In genomic region chr3:185943363-185944106, GRCh38 we compare ENCODE assay signal across 1 cellular context.
A peak's percentile ranks its signal among the peaks of the same experiment; 100 is the strongest.
TF ChIP-seq lines count a peak whose summit lies in the region.

No MANE protein-coding gene starts in this region.

TF ChIP-seq in HepG2, 621 proteins besides CTCF, POLR2A, EP300 and RAD21 (continued from another document and continues in another):
- 0 out of 2 replicates have a peak, but pooled peaks have one; percentile 21 for TF ChIP-seq E2F5 (CRISPR knock-in tag; conservative IDR thresholded peaks at IDR 0.05)
- TF ChIP-seq HOXA5 (CRISPR knock-in tag; IDR thresholded peaks at IDR 0.05), result no peak
- TF ChIP-seq NR2C2 (CRISPR knock-in tag; IDR thresholded peaks at IDR 0.05; ENCODE audit: borderline replicate concordance), result no peak
- TF ChIP-seq THYN1 (CRISPR knock-in tag; IDR thresholded peaks at IDR 0.05; ENCODE audit: borderline replicate concordance, low read depth), result no peak
- TF ChIP-seq ZNF546 (CRISPR knock-in tag; conservative IDR thresholded peaks at IDR 0.05), result no peak
- no peak for TF ChIP-seq ZFAT (CRISPR knock-in tag; conservative IDR thresholded peaks at IDR 0.05)
- peak; percentile 67; the same call in 1 of the 2 replicates for TF ChIP-seq KDM3A (CRISPR knock-in tag; IDR thresholded peaks at IDR 0.05; ENCODE audit: low read depth)
- peak; percentile 62; the same call in 1 of the 2 replicates for TF ChIP-seq TFAP4 (IDR thresholded peaks at IDR 0.05; ENCODE audit: borderline replicate concordance, low read depth)
- TF ChIP-seq SNAPC4 (CRISPR knock-in tag; IDR thresholded peaks at IDR 0.05), result no peak
- no peak for TF ChIP-seq PBX3 (CRISPR knock-in tag; IDR thresholded peaks at IDR 0.05; ENCODE audit: borderline replicate concordance)
- TF ChIP-seq EHMT2 (IDR thresholded peaks at IDR 0.05; ENCODE audit: borderline replicate concordance, low read depth, low read length), result no peak
- TF ChIP-seq ZNF552 (CRISPR knock-in tag; IDR thresholded peaks at IDR 0.05; ENCODE audit: borderline replicate concordance), result no peak
- no peak; the same call in 1 of the 2 replicates for TF ChIP-seq ZBTB7B (CRISPR knock-in tag; IDR thresholded peaks at IDR 0.05)
- TF ChIP-seq AFF4 (CRISPR knock-in tag; IDR thresholded peaks at IDR 0.05), result no peak
- TF ChIP-seq CHCHD3 (CRISPR knock-in tag; IDR thresholded peaks at IDR 0.05), result no peak
- TF ChIP-seq TARDBP (CRISPR knock-in tag; IDR thresholded peaks at IDR 0.05), result 0 out of 2 replicates have a peak, but pooled peaks have one; percentile 66
- TF ChIP-seq ISL2 (CRISPR knock-in tag; IDR thresholded peaks at IDR 0.05), result peak; percentile 58; the same call in 1 of the 2 replicates
- TF ChIP-seq PAX8 (CRISPR knock-in tag; IDR thresholded peaks at IDR 0.05; ENCODE audit: borderline replicate concordance), result no peak
- no peak for TF ChIP-seq SMAD9 (CRISPR knock-in tag; IDR thresholded peaks at IDR 0.05)
- no peak for TF ChIP-seq SOX6 (IDR thresholded peaks at IDR 0.05)
- TF ChIP-seq SOX6 (CRISPR knock-in tag; IDR thresholded peaks at IDR 0.05), result peak; percentile 50; the same call in 1 of the 2 replicates
- TF ChIP-seq ZNF816 (CRISPR knock-in tag; IDR thresholded peaks at IDR 0.05; ENCODE audit: borderline replicate concordance), result 0 out of 2 replicates have a peak, but pooled peaks have one; percentile 33
- no peak for TF ChIP-seq MTERF4 (CRISPR knock-in tag; IDR thresholded peaks at IDR 0.05)
- TF ChIP-seq NFATC3 (CRISPR knock-in tag; IDR thresholded peaks at IDR 0.05), result no peak
- TF ChIP-seq ATRX (CRISPR knock-in tag; IDR thresholded peaks at IDR 0.05; ENCODE audit: borderline replicate concordance), result no peak
- no peak for TF ChIP-seq ZNF337 (CRISPR knock-in tag; IDR thresholded peaks at IDR 0.05; ENCODE audit: borderline replicate concordance, low read depth)
- TF ChIP-seq HDAC1 (CRISPR knock-in tag; IDR thresholded peaks at IDR 0.05), result peak; percentile 58; the same call in 1 of the 2 replicates
- no peak for TF ChIP-seq ZNF597 (CRISPR knock-in tag; IDR thresholded peaks at IDR 0.05)
- no peak for TF ChIP-seq BCLAF1 (IDR thresholded peaks at IDR 0.05)
- TF ChIP-seq TGIF2 (CRISPR knock-in tag; IDR thresholded peaks at IDR 0.05), result peak; percentile 78
- TF ChIP-seq ZUFSP (CRISPR knock-in tag; IDR thresholded peaks at IDR 0.05; ENCODE audit: borderline replicate concordance), result no peak
- TF ChIP-seq DNMT3B (CRISPR knock-in tag; conservative IDR thresholded peaks at IDR 0.05), result no peak
- TF ChIP-seq ZXDC (CRISPR knock-in tag; IDR thresholded peaks at IDR 0.05), result no peak
- TF ChIP-seq ASH2L (IDR thresholded peaks at IDR 0.05; ENCODE audit: insufficient read length, low read depth, low read length), result peak; percentile 45
- no peak for TF ChIP-seq RBM39 (IDR thresholded peaks at IDR 0.05; ENCODE audit: low read depth, low read length, poor library complexity, severe bottlenecking)
- no peak for TF ChIP-seq ZNF326 (CRISPR knock-in tag; IDR thresholded peaks at IDR 0.05; ENCODE audit: borderline replicate concordance)
